ENCODE assay signal across 19 cellular contexts in genomic region chr7:85215098-85215497, GRCh38.
DNase-seq lines count a peak whose midpoint lies in the region; ATAC-seq lines count a peak whose summit lies in the region.
"Had no signal": no experiment of that assay in that cellular context is flagged by ENCODE, and none has a peak within 500 bp of the region (broad histone marks: within the 10 kb centered on the region; RNA-seq: fewer than 3 reads in every experiment).

No MANE protein-coding gene starts in this region.

- H3K27me3 Mint-ChIP-seq in effector memory CD8-positive, alpha-beta T cell, result no peaks in the 10 kb centered on the region
- H3K27me3 Mint-ChIP-seq: activated T-cell treated with anti-CD3 and anti-CD28 coated beads, Interleukin-2, amount 50 U/mL, for 24 hours; naive thymus-derived CD8-positive, alpha-beta T cell; T-helper 17 cell had no signal

- ATAC-seq in GM18858 (IDR thresholded peaks at IDR 0.05; ENCODE audit: unreplicated experiment), result peak; percentile 93
- peak; percentile 82 for ATAC-seq in GM21423 (IDR thresholded peaks at IDR 0.05; ENCODE audit: unreplicated experiment)
- peak; percentile 88 for ATAC-seq in HG02938 (IDR thresholded peaks at IDR 0.05; ENCODE audit: unreplicated experiment)
- ATAC-seq in HG03460 (IDR thresholded peaks at IDR 0.05; ENCODE audit: unreplicated experiment), result peak; percentile 88
- ATAC-seq in effector memory CD8-positive, alpha-beta T cell (replicated peaks), result no peak
- ATAC-seq: naive thymus-derived CD8-positive, alpha-beta T cell; T-helper 17 cell had no signal

- H3K9me3 Mint-ChIP-seq in effector memory CD8-positive, alpha-beta T cell, result peaks cover 2 to 5% of the 10 kb centered on the region in 2 donors
- H3K9me3 Mint-ChIP-seq: activated T-cell treated with anti-CD3 and anti-CD28 coated beads, Interleukin-2, amount 50 U/mL, for 24 hours; naive thymus-derived CD8-positive, alpha-beta T cell had no signal

- no peaks in the 10 kb centered on the region for H3K36me3 Mint-ChIP-seq in effector memory CD8-positive, alpha-beta T cell (ENCODE audit: insufficient read depth)
- H3K36me3 Mint-ChIP-seq: naive thymus-derived CD8-positive, alpha-beta T cell had no signal

- H3K4me1 Mint-ChIP-seq in effector memory CD8-positive, alpha-beta T cell (ENCODE audit: low read depth in 2 of 2), result no peaks in the 10 kb centered on the region
- H3K4me1 Mint-ChIP-seq: naive thymus-derived CD8-positive, alpha-beta T cell; T-helper 17 cell had no signal

- H3K4me3 Mint-ChIP-seq in effector memory CD8-positive, alpha-beta T cell, result no peak overlapping the region
- H3K4me3 Mint-ChIP-seq: activated T-cell treated with anti-CD3 and anti-CD28 coated beads, Interleukin-2, amount 50 U/mL, for 24 hours; naive thymus-derived CD8-positive, alpha-beta T cell; T-helper 17 cell had no signal

- no peak overlapping the region for H3K27ac Mint-ChIP-seq in effector memory CD8-positive, alpha-beta T cell
- H3K27ac Mint-ChIP-seq: activated T-cell treated with anti-CD3 and anti-CD28 coated beads, Interleukin-2, amount 50 U/mL, for 24 hours; T-helper 17 cell had no signal

- DNase-seq in NCI-H526 (lab: John Stamatoyannopoulos, UW) (no peak), NOMO-1 treated with dmso at 0.1 percent for 144 hours (lab: John Stamatoyannopoulos, UW; ENCODE audit: unreplicated experiment) (no peak), NCI-H510A (lab: John Stamatoyannopoulos, UW) (no peak)
- DNase-seq in effector memory CD8-positive, alpha-beta T cell, result no peak
- DNase-seq: activated CD4-positive, alpha-beta T cell treated with anti-CD3 and anti-CD28 coated beads for 4 hours; activated T-cell treated with anti-CD3 and anti-CD28 coated beads, Interleukin-2, amount 50 U/mL, for 24 hours; DMS153; esophagus squamous epithelium; H7; hippocampal formation; naive thymus-derived CD8-positive, alpha-beta T cell; NCI-H1105; stimulated activated CD4-positive, alpha-beta T cell treated with anti-CD3 and anti-CD28 coated beads, Interleukin-4, amount 100 ng/mL, for 4 hours; stimulated activated naive CD4-positive, alpha-beta T cell; T-helper 17 cell had no signal
